ENCODE assay signal across 1 cellular context in the genomic region with DNA sequence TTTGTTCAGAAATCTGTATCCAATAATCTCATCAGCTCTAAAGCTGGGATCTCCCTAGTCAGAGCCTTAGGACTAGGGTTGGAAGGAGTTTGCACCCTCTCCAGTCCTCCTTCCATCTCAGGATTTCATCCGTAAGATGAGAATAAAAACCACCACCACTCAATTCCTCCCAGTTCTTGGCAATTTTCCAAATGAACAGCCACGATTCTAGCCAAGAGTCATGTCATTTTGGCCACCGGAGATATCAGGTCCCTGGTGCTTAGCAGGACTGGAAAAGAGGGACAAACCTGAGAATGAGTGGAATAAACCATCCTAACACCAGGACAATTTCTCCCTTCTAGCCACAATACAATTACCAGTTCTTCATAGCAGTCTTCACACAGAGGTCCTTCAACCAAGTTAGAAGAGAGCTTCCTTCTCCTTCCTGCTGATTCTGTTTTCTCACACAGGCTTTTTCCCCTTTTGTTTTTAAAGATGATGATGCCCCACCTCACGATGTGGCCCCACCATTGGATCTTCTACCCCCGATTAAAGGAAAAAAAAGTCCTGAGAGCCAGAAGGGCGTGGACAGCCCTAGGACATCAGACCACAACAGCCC.
TF ChIP-seq lines count a peak whose summit lies in the region.

No MANE protein-coding gene starts in this region.

TF ChIP-seq in A549, 52 proteins besides CTCF, POLR2A, EP300 and RAD21 (continued from another document):
- TF ChIP-seq ATOH8 (CRISPR knock-in tag; IDR thresholded peaks at IDR 0.05; ENCODE audit: low read depth) = no peak
- TF ChIP-seq MYC (IDR thresholded peaks at IDR 0.05; ENCODE audit: borderline replicate concordance, low read length) = no peak
